In the genomic region with DNA sequence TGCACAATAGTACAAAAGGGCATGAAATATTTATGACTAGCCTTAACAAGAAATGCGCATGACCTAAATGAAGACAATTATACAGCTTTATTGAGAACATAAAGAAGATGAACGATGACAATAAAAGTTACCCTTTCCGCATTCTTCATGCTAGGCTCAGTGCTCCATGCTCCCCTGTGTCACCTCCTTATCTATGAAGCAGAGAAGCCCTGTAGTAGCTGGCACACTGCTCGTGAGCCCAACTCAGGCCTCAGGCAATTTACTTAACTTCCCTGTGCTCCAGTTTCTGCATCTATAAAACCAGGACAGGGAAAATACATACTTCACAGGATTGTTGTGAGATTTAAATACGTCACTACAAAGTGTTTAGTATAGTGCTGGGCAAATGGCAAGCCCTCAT, we compare ENCODE assay signal across 13 cellular contexts.
"Had no signal": no experiment of that assay in that cellular context is flagged by ENCODE, and none has a peak within 500 bp of the region (broad histone marks: within the 10 kb centered on the region; RNA-seq: fewer than 3 reads in every experiment).

No MANE protein-coding gene starts in this region.

- H3K36me3 Mint-ChIP-seq: activated naive CD4-positive, alpha-beta T cell treated with anti-CD3 and anti-CD28 coated beads, Interleukin-2, amount 50 U/mL, for 24 hours had no signal

- H3K4me3 ChIP-seq: lung, suprapubic skin, upper lobe of right lung had no signal

- ATAC-seq: upper lobe of right lung had no signal

- H3K27me3 ChIP-seq: suprapubic skin, upper lobe of right lung had no signal

- FAIRE-seq: TTC549 had no signal

- H3K36me3 ChIP-seq: suprapubic skin, upper lobe of right lung had no signal

- H3K9me3 Mint-ChIP-seq: T-helper 1 cell treated with Interleukin-12 subunit alpha and Interleukin-12 subunit beta and Interleukin-4 antibody, amounts not matched to agents 30 μg/mL and 1 μg/mL, for 36 hours had no signal

- H3K4me3 Mint-ChIP-seq: activated naive CD4-positive, alpha-beta T cell treated with anti-CD3 and anti-CD28 coated beads, Interleukin-2, amount 50 U/mL, for 24 hours; T-helper 1 cell treated with Interleukin-12 subunit alpha and Interleukin-12 subunit beta and Interleukin-4 antibody, amounts not matched to agents 30 μg/mL and 1 μg/mL, for 36 hours had no signal

- DNase-seq: activated CD4-positive, alpha-beta T cell treated with anti-CD3 and anti-CD28 coated beads, Interleukin-2, amount 50 U/mL, for 1 hour; activated CD4-positive, CD25-positive, alpha-beta regulatory T cell; caudate nucleus; effector memory CD4-positive, alpha-beta T cell; hypothalamus; stimulated activated CD4-positive, alpha-beta T cell treated with anti-CD3 and anti-CD28 coated beads, Interleukin-2, amount 100 ng/mL, for 48 hours; stimulated activated naive CD4-positive, alpha-beta T cell treated with Interleukin-2 at 50 U/mL for 16 hours; upper lobe of right lung had no signal

- H3K27me3 Mint-ChIP-seq: activated naive CD4-positive, alpha-beta T cell treated with anti-CD3 and anti-CD28 coated beads, Interleukin-2, amount 50 U/mL, for 24 hours had no signal

- H3K27ac ChIP-seq: suprapubic skin, upper lobe of right lung had no signal

- H3K27ac Mint-ChIP-seq: activated naive CD4-positive, alpha-beta T cell treated with anti-CD3 and anti-CD28 coated beads, Interleukin-2, amount 50 U/mL, for 24 hours; T-helper 1 cell treated with Interleukin-12 subunit alpha and Interleukin-12 subunit beta and Interleukin-4 antibody, amounts not matched to agents 30 μg/mL and 1 μg/mL, for 36 hours had no signal

- H3K9me3 ChIP-seq: suprapubic skin, upper lobe of right lung had no signal
